In the genomic region with DNA sequence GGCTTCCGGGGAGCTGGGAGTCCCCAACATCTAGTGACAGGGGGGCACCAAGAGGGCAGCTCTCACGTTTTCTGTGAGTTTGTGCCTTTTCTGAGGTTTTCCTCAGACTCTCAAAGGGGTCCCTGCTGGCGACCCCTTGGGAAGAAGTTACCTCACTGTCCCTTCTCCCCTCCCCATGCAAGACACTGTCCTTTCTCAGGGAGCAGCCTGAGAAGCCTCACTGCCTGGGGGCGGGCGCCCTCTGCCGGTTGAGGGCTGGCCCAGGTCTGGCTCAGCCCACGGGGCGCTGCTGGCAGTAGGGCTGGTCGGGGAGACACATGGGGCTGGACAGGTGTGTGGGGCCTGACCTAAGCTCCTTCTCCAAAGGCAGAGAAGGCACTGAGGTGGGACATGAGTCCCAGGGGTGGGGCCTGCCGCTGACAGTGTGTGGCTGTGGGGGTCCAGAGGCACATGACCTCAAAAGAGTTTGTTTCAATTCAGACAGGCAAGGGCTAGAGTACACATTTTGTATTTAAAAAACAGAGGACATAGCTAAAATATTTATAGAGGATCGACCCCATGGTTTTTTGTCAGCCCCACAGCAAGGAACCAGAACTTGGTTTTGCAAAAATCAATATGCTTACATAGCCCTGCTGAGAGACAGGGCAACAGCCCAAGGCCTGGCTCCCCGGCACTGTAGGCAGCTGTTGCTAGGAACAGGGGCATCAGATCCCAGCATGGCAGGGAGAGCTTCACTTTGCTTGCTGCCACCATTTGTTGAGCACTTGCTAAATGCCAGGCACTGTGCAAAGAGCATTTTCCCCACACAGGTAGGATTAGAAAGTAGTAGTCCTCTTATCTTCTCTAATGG, we compare ENCODE assay signal across 8 cellular contexts. TPM values are rescaled to one million over a fixed set of nuclear protein-coding genes. Genes with fewer than 3 reads are reported as not detected.
DNase-seq lines count a peak whose midpoint lies in the region; ATAC-seq and TF ChIP-seq lines count a peak whose summit lies in the region.

No MANE protein-coding gene starts in this region.

- no peak overlapping the region for H2AFZ ChIP-seq in H9 (ENCODE audit: low read length)

- H3K79me1 ChIP-seq in H9 (ENCODE audit: insufficient read depth, low read depth, low read length, poor library complexity, severe bottlenecking), result no peaks in the 10 kb centered on the region

- peak; percentile 97 for TF ChIP-seq CTCF in H9 (conservative IDR thresholded peaks at IDR 0.05)

- H3K18ac ChIP-seq in H9 (ENCODE audit: insufficient read length, low read depth, low read length), result no peak overlapping the region

- H4K5ac ChIP-seq in H9 (ENCODE audit: insufficient read length, low read depth, low read length), result no peak overlapping the region

- no peak overlapping the region for H3K4ac ChIP-seq in H9 (ENCODE audit: low read depth, low read length)

- H3K4me1 ChIP-seq in H9 (ENCODE audit: insufficient read depth, low read length), result no peaks in the 10 kb centered on the region

- no peaks in the 10 kb centered on the region for H3K36me3 Mint-ChIP-seq in H9 (ENCODE audit: insufficient read depth in 1 of 3, low read depth in 3 of 3)

- no peak overlapping the region for H3T11ph ChIP-seq in H9 (ENCODE audit: low read length)

- H2BK15ac ChIP-seq in H9 (ENCODE audit: low read depth, low read length), result no peak overlapping the region

- H3K27ac Mint-ChIP-seq in H9, result no peak overlapping the region

- DNase-seq in COR-L47 (lab: John Stamatoyannopoulos, UW) (peak; percentile 17), H9 (peak; percentile 92), NCI-H2196 treated with DMSO at 0.1 percent for 48 hours (lab: John Stamatoyannopoulos, UW; ENCODE audit: unreplicated experiment) (peak; percentile 2), caudate nucleus (lab: John Stamatoyannopoulos, UW) (peak in 54 of 61 donors; percentile 24 to 83 (median 57)), left kidney (ENCODE audit: low read depth, low spot score) (peak; percentile 83)
- peak; percentile 88 for DNase-seq in activated CD4-positive, CD25-positive, alpha-beta regulatory T cell treated with anti-CD3 and anti-CD28 coated beads, Interleukin-2, amount 50 U/mL, for 72 hours
- DNase-seq in stimulated activated CD4-positive, alpha-beta T cell treated with anti-CD3 and anti-CD28 coated beads, Interleukin-4, amount 100 ng/mL, for 48 hours (ENCODE audit: low read depth in 2 of 2), result peak; percentile 72 to 77

- no peak overlapping the region for H2BK5ac ChIP-seq in H9 (ENCODE audit: insufficient read length, low read length)

- H3K9me3 Mint-ChIP-seq in H9, result no peaks in the 10 kb centered on the region

- no peak overlapping the region for H3K14ac ChIP-seq in H9 (ENCODE audit: insufficient read depth, low read length)

- H4K20me1 ChIP-seq in H9 (ENCODE audit: control insufficient read depth, insufficient read depth, insufficient read length), result no peaks in the 10 kb centered on the region

- no peak overlapping the region for H2BK12ac ChIP-seq in H9 (ENCODE audit: insufficient read length, low read depth, low read length)

- no peak overlapping the region for H3K23ac ChIP-seq in H9 (ENCODE audit: insufficient read length, low read depth, low read length)

- H3K56ac ChIP-seq in H9 (ENCODE audit: insufficient read length, low read depth, low read length), result no peak overlapping the region

- no CpG with 5 or more reads among the region's 12 CpGs for WGBS in H9 (ENCODE audit: extremely low coverage, insufficient read length, low lambda C conversion rate)

- no peak overlapping the region for H3K9ac ChIP-seq in H9 (ENCODE audit: extremely low read depth, insufficient read length, low read length)

- H2AK5ac ChIP-seq in H9 (ENCODE audit: insufficient read length, low read length), result no peak overlapping the region

- no peaks in the 10 kb centered on the region for H3K27me3 ChIP-seq in H9 (ENCODE audit: insufficient read depth, low read length)

- no peak overlapping the region for H2BK20ac ChIP-seq in H9 (ENCODE audit: low read depth, low read length, poor library complexity, severe bottlenecking)

- no peak overlapping the region for H3K4me3 Mint-ChIP-seq in H9

- no peaks in the 10 kb centered on the region for H3K23me2 ChIP-seq in H9 (ENCODE audit: insufficient read length, low read depth, low read length, poor library complexity, severe bottlenecking)

- H3K27ac ChIP-seq in H9 (ENCODE audit: insufficient read length, low read depth, low read length) (no peak overlapping the region), caudate nucleus (ENCODE audit: low read depth, low read length) (no peak overlapping the region)

- H3K27me3 Mint-ChIP-seq in H9 (ENCODE audit: low read depth), result peaks cover 7% of the 10 kb centered on the region

- no peak overlapping the region for H4K91ac ChIP-seq in H9 (ENCODE audit: insufficient read length, low read depth, low read length)

- H3K4me2 ChIP-seq in H9 (ENCODE audit: insufficient read depth, insufficient read length, low read length), result no peak overlapping the region

- no peak overlapping the region for H2BK120ac ChIP-seq in H9 (ENCODE audit: low read depth, low read length, poor library complexity, severe bottlenecking)

- H3K79me2 ChIP-seq in H9 (ENCODE audit: insufficient read depth, low read length), result no peaks in the 10 kb centered on the region; the same call in 1 of the 2 replicates

- peaks cover 7 to 11% of the 10 kb centered on the region in 2 experiments for H3K4me1 Mint-ChIP-seq in H9

- ATAC-seq in GM18519 (IDR thresholded peaks at IDR 0.05; ENCODE audit: low FRiP score, unreplicated experiment), result no peak

- H4K8ac ChIP-seq in H9 (replicated peaks; ENCODE audit: insufficient read length, low read depth, low read length), result no peak overlapping the region

- H3K9me3 ChIP-seq in H9 (ENCODE audit: control insufficient read depth, low read depth, low read length), result no peaks in the 10 kb centered on the region

RNA-seq across cellular contexts. Expression of a gene that starts 18.5 kb away (rescaled TPM):
- 0.31 and 0.39 TPM in 2 replicates for total RNA-seq in H9 (2021)

RNA-seq across cellular contexts. Expression of a gene that starts 50.3 kb away (rescaled TPM):
- not detected in 2 replicates for total RNA-seq in H9 (2021)

Comparison
In these comparisons a context has a peak if more than half of its experiments do, and no peak if none do; other contexts are left out.
1. DNase-seq: peak in every context shown above with its lines; median percentile 92 in H9; 88 in activated CD4-positive, CD25-positive, alpha-beta regulatory T cell treated with anti-CD3 and anti-CD28 coated beads, Interleukin-2, amount 50 U/mL, for 72 hours; 83 in left kidney; 74 in stimulated activated CD4-positive, alpha-beta T cell treated with anti-CD3 and anti-CD28 coated beads, Interleukin-4, amount 100 ng/mL, for 48 hours; 57 in caudate nucleus; 17 in COR-L47; 2 in NCI-H2196 treated with DMSO at 0.1 percent for 48 hours.